Comparison of ENCODE assay signal across 23 cellular contexts in the genomic region with DNA sequence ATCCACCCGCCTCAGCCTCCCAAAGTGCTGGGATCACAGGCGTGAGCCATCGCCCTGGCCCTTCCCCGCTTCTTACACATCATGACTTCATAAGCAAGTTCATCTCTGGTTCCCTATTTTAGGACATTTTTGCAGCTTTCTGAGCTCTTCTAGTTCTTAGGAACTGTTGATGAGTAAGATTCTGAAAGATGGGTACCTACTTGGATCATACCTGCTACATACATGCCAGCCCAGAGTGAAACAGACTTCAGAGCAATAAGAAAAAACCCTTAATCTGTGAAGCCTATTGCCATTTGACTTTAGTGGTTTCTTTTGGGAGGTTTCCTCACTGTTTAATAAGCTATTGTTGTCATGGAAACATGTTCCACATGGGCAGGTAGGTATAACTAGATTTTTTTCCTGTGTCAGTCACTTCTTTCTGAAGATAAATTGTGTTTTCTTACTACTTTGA. TPM values are rescaled to one million over a fixed set of nuclear protein-coding genes. Genes with fewer than 3 reads are reported as not detected.
DNase-seq lines count a peak whose midpoint lies in the region; ATAC-seq and TF ChIP-seq lines count a peak whose summit lies in the region.
"Had no signal": no experiment of that assay in that cellular context is flagged by ENCODE, and none has a peak within 500 bp of the region (broad histone marks: within the 10 kb centered on the region; RNA-seq: fewer than 3 reads in every experiment).

No MANE protein-coding gene starts in this region.

- no peak for TF ChIP-seq CTCF in GM12865 (IDR thresholded peaks at IDR 0.05; ENCODE audit: insufficient read depth, low read depth, low read length, missing control alignments)
- TF ChIP-seq CTCF in stomach (IDR thresholded peaks at IDR 0.05) = no peak

- H3K4me1 Mint-ChIP-seq in activated CD4-positive, alpha-beta T cell treated with anti-CD3 and anti-CD28 coated beads, Interleukin-2, amount 10 ng/mL, durations not matched to agents 24 days and 14 days = peaks cover 48% of the 10 kb centered on the region
- H3K4me1 Mint-ChIP-seq in activated CD4-positive, alpha-beta T cell treated with anti-CD3 and anti-CD28 coated beads, Interleukin-2, amount 10 ng/mL, durations not matched to agents 7 days and 5 days = peaks cover 66% of the 10 kb centered on the region
- peaks cover 4 to 10% (median 7%) of the 10 kb centered on the region in 3 donors for H3K4me1 Mint-ChIP-seq in naive B cell
- H3K4me1 Mint-ChIP-seq: neural progenitor cell had no signal

- CTCF ChIA-PET in activated CD4-positive, alpha-beta T cell treated with anti-CD3 and anti-CD28 coated beads, Interleukin-2, amount 10 ng/mL, durations not matched to agents 7 days and 5 days (lab: Charles Lee) = no interaction called here

- peaks cover 59% of the 10 kb centered on the region for H3K36me3 Mint-ChIP-seq in activated CD4-positive, alpha-beta T cell treated with anti-CD3 and anti-CD28 coated beads, Interleukin-2, amount 10 ng/mL, durations not matched to agents 24 days and 14 days (ENCODE audit: low read depth)
- H3K36me3 Mint-ChIP-seq in activated CD4-positive, alpha-beta T cell treated with anti-CD3 and anti-CD28 coated beads, Interleukin-2, amount 10 ng/mL, durations not matched to agents 7 days and 5 days (ENCODE audit: low read depth) = peaks cover 55% of the 10 kb centered on the region
- peaks cover 23 to 41% of the 10 kb centered on the region in 2 donors for H3K36me3 Mint-ChIP-seq in naive B cell

- TF ChIP-seq POLR2A in stomach (IDR thresholded peaks at IDR 0.05) = no peak

- DNase-seq in activated CD4-positive, alpha-beta T cell treated with anti-CD3 and anti-CD28 coated beads, Interleukin-2, amount 10 ng/mL, durations not matched to agents 24 days and 14 days = no peak
- no peak for DNase-seq in activated CD4-positive, alpha-beta T cell treated with anti-CD3 and anti-CD28 coated beads, Interleukin-2, amount 10 ng/mL, durations not matched to agents 7 days and 5 days
- peak; percentile 55 for DNase-seq in GM12865 (ENCODE audit: low read depth)
- peak; percentile 25 for DNase-seq in naive B cell
- no peak for DNase-seq in stomach
- no peak for DNase-seq in amniotic stem cell (lab: John Stamatoyannopoulos, UW)
- DNase-seq: activated CD8-positive, alpha-beta memory T cell treated with anti-CD3 and anti-CD28 coated beads for 24 hours; activated naive CD4-positive, alpha-beta T cell treated with anti-CD3 and anti-CD28 coated beads for 36 hours; COR-L47; cortex of kidney; glutamatergic neuron; immature natural killer cell; mesenchymal stem cell; MG63; NCI-H2029 treated with DMSO at 0.1 percent for 48 hours; NCI-H524 treated with DMSO at 0.1 percent for 48 hours; PC-3; retina; upper lobe of left lung had no signal

- peak overlapping the region; percentile 85 for H3K27ac ChIP-seq in KOPT-K1 (ENCODE audit: low read depth, low read length, poor library complexity, severe bottlenecking)
- no peak overlapping the region for H3K27ac ChIP-seq in stomach
- H3K27ac ChIP-seq: neural progenitor cell, upper lobe of left lung had no signal

- intact Hi-C loops in activated CD4-positive, alpha-beta T cell treated with anti-CD3 and anti-CD28 coated beads, Interleukin-2, amount 10 ng/mL, durations not matched to agents 24 days and 14 days (cut with micrococcal nuclease) = loop anchor here (5.0 kb wide), 1 partner anchor 64 kb away; no protein-coding TSS in a partner anchor
- intact Hi-C loops in stomach (cut with DNase I; ENCODE audit: low total_unique reads) = no loop called here

- H3K4me1 ChIP-seq in stomach = peaks cover 7 to 35% (median 22%) of the 10 kb centered on the region in 4 donors
- H3K4me1 ChIP-seq: neural progenitor cell had no signal

- H3K4me3 Mint-ChIP-seq in activated CD4-positive, alpha-beta T cell treated with anti-CD3 and anti-CD28 coated beads, Interleukin-2, amount 10 ng/mL, durations not matched to agents 24 days and 14 days = no peak overlapping the region
- no peak overlapping the region for H3K4me3 Mint-ChIP-seq in activated CD4-positive, alpha-beta T cell treated with anti-CD3 and anti-CD28 coated beads, Interleukin-2, amount 10 ng/mL, durations not matched to agents 7 days and 5 days
- H3K4me3 Mint-ChIP-seq in naive B cell = no peak overlapping the region
- H3K4me3 Mint-ChIP-seq: activated naive CD4-positive, alpha-beta T cell treated with anti-CD3 and anti-CD28 coated beads for 36 hours; brain; immature natural killer cell; neural progenitor cell had no signal

- peaks cover 62% of the 10 kb centered on the region for H3K36me3 ChIP-seq in KOPT-K1 (ENCODE audit: insufficient read depth, low read length)
- H3K36me3 ChIP-seq in stomach = peaks cover 30 to 87% (median 79%) of the 10 kb centered on the region in 4 donors

- H3K9me3 Mint-ChIP-seq in activated CD4-positive, alpha-beta T cell treated with anti-CD3 and anti-CD28 coated beads, Interleukin-2, amount 10 ng/mL, durations not matched to agents 24 days and 14 days = no peaks in the 10 kb centered on the region
- H3K9me3 Mint-ChIP-seq in activated CD4-positive, alpha-beta T cell treated with anti-CD3 and anti-CD28 coated beads, Interleukin-2, amount 10 ng/mL, durations not matched to agents 7 days and 5 days = no peaks in the 10 kb centered on the region
- no peaks in the 10 kb centered on the region for H3K9me3 Mint-ChIP-seq in naive B cell
- H3K9me3 Mint-ChIP-seq: activated naive CD4-positive, alpha-beta T cell treated with anti-CD3 and anti-CD28 coated beads for 36 hours; brain; immature natural killer cell; neural progenitor cell had no signal

- no peak for TF ChIP-seq EP300 in stomach (IDR thresholded peaks at IDR 0.05)

- no peaks in the 10 kb centered on the region for H3K9me3 ChIP-seq in KOPT-K1 (ENCODE audit: insufficient read depth, low read length, poor library complexity, severe bottlenecking)
- H3K9me3 ChIP-seq in stomach = no peaks in the 10 kb centered on the region
- H3K9me3 ChIP-seq: MG63, upper lobe of left lung had no signal

- H3K27ac Mint-ChIP-seq in activated CD4-positive, alpha-beta T cell treated with anti-CD3 and anti-CD28 coated beads, Interleukin-2, amount 10 ng/mL, durations not matched to agents 24 days and 14 days = peak overlapping the region; percentile 68
- no peak overlapping the region for H3K27ac Mint-ChIP-seq in activated CD4-positive, alpha-beta T cell treated with anti-CD3 and anti-CD28 coated beads, Interleukin-2, amount 10 ng/mL, durations not matched to agents 7 days and 5 days
- peak overlapping the region in 1 of 6 donors; percentile 45 for H3K27ac Mint-ChIP-seq in naive B cell
- H3K27ac Mint-ChIP-seq: activated naive CD4-positive, alpha-beta T cell treated with anti-CD3 and anti-CD28 coated beads for 36 hours; brain; immature natural killer cell; neural progenitor cell had no signal

- ATAC-seq in naive B cell (ENCODE audit: low read depth in 2 of 2) (peak; percentile 76), GM18520 (IDR thresholded peaks at IDR 0.05; ENCODE audit: unreplicated experiment) (no peak)
- ATAC-seq: PC-3 had no signal

- POLR2A ChIA-PET in activated CD4-positive, alpha-beta T cell treated with anti-CD3 and anti-CD28 coated beads, Interleukin-2, amount 10 ng/mL, durations not matched to agents 7 days and 5 days (lab: Charles Lee) = no interaction called here

- no peak overlapping the region for H3K4me3 ChIP-seq in GM12865 (ENCODE audit: low read depth, low read length)
- no peak overlapping the region for H3K4me3 ChIP-seq in stomach
- H3K4me3 ChIP-seq: MG63, neural progenitor cell, upper lobe of left lung had no signal

- no peaks in the 10 kb centered on the region for H3K27me3 Mint-ChIP-seq in activated CD4-positive, alpha-beta T cell treated with anti-CD3 and anti-CD28 coated beads, Interleukin-2, amount 10 ng/mL, durations not matched to agents 24 days and 14 days
- H3K27me3 Mint-ChIP-seq in activated CD4-positive, alpha-beta T cell treated with anti-CD3 and anti-CD28 coated beads, Interleukin-2, amount 10 ng/mL, durations not matched to agents 7 days and 5 days = no peaks in the 10 kb centered on the region
- H3K27me3 Mint-ChIP-seq in naive B cell = no peaks in the 10 kb centered on the region
- H3K27me3 Mint-ChIP-seq: brain had no signal

- no peaks in the 10 kb centered on the region for H3K27me3 ChIP-seq in stomach
- H3K27me3 ChIP-seq: MG63, neural progenitor cell, upper lobe of left lung had no signal

- WGBS in stomach, 5 donors = 97 to 98% (median 97%) methylated on average over 4 of the region's 4 CpGs

RNA-seq across cellular contexts. Expression of a gene that starts 27.9 kb away (rescaled TPM):
- total RNA-seq in activated CD4-positive, alpha-beta T cell treated with anti-CD3 and anti-CD28 coated beads, Interleukin-2, amount 10 ng/mL, durations not matched to agents 24 days and 14 days = 4.1 and 6.1 TPM in 2 replicates
- 1 to 10 TPM in 1 of 2 experiments, under 1 TPM in 1; 0.92 to 1.3 TPM for total RNA-seq in activated CD4-positive, alpha-beta T cell treated with anti-CD3 and anti-CD28 coated beads, Interleukin-2, amount 10 ng/mL, durations not matched to agents 7 days and 5 days
- polyA plus RNA-seq in naive B cell (ENCODE audit: low read depth in 6 of 6) = under 1 TPM in 3 of 6 donors, not detected in 3; 0.18 to 0.96 (median 0.32) TPM
- under 1 TPM in 1 of 5 donors, not detected in 4; 0.87 TPM for total RNA-seq in stomach
- 1 to 10 TPM in 1 of 3 donors, under 1 TPM in 1, not detected in 1; 0.60 to 1.2 TPM for polyA plus RNA-seq in stomach

RNA-seq across cellular contexts. Expression of a gene that starts 28.3 kb away (rescaled TPM):
- 17.2 and 18.7 TPM in 2 replicates for total RNA-seq in activated CD4-positive, alpha-beta T cell treated with anti-CD3 and anti-CD28 coated beads, Interleukin-2, amount 10 ng/mL, durations not matched to agents 24 days and 14 days
- total RNA-seq in activated CD4-positive, alpha-beta T cell treated with anti-CD3 and anti-CD28 coated beads, Interleukin-2, amount 10 ng/mL, durations not matched to agents 7 days and 5 days = 10 to 100 TPM; 15.3 to 16.6 TPM
- 1 to 10 TPM; 4.6 to 9.3 (median 6.1) TPM for polyA plus RNA-seq in naive B cell (ENCODE audit: low read depth in 6 of 6)
- total RNA-seq in stomach = 10 to 100 TPM in 1 of 5 donors, 1 to 10 TPM in 4; 3.5 to 16.3 (median 6.4) TPM
- 1 to 10 TPM; 5.8 to 6.4 (median 5.9) TPM for polyA plus RNA-seq in stomach

Comparison
In these comparisons a context has a peak if more than half of its experiments do, and no peak if none do; other contexts are left out.
1. DNase-seq: peak in GM12865 (single experiment) and naive B cell (single experiment); none in activated CD4-positive, alpha-beta T cell treated with anti-CD3 and anti-CD28 coated beads, Interleukin-2, amount 10 ng/mL, durations not matched to agents 24 days and 14 days (single experiment), activated CD4-positive, alpha-beta T cell treated with anti-CD3 and anti-CD28 coated beads, Interleukin-2, amount 10 ng/mL, durations not matched to agents 7 days and 5 days (single experiment), stomach (single experiment) and amniotic stem cell (single experiment).